8 cellular contexts compared by ENCODE assay signal in the genomic region with DNA sequence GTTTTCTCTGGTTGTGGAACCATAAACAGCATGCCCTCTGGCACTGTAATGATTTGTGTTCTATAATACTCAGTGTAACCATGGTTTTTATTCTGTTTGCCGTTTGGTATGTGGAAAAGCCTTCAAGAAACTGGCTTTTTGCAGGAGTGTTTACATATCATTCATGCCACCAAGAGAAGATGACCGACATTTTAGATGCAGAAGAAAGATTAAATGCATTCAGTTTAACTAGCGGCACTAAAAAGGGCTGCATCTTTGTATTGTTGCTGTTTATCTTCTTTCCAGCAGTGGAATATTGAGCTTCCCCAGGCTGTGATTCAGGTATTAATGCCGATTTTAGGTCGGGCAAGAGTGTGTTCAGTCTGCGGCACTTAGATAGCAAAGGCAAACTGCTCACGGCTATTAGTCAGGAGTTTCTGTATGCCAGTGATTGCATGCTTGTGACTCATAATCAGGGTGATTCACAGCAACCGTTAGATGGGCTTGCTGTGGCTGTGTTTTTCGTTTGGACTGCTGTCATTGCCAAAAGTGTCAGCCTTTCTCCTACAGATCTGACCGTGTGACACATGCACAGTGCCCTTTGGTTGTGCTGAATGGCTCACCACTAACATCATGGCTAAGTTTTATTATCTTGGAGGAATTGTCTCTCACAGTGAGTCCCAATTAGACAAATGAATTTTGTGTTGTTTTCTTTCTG.
DNase-seq lines count a peak whose midpoint lies in the region; ATAC-seq and TF ChIP-seq lines count a peak whose summit lies in the region.

No MANE protein-coding gene starts in this region.

- TF ChIP-seq CTCF in foreskin keratinocyte (conservative IDR thresholded peaks at IDR 0.05), result no peak
- TF ChIP-seq CTCF in retinal pigment epithelial cell (conservative IDR thresholded peaks at IDR 0.05; ENCODE audit: low read depth, low read length), result no peak
- no peak for TF ChIP-seq CTCF in neural progenitor cell (IDR thresholded peaks at IDR 0.05)

- no peaks in the 10 kb centered on the region for H3K27me3 Mint-ChIP-seq in activated T-cell treated with anti-CD3 and anti-CD28 coated beads, Interleukin-2, amount 50 U/mL, for 24 hours
- peaks cover 2% of the 10 kb centered on the region for H3K27me3 Mint-ChIP-seq in neural progenitor cell (ENCODE audit: insufficient read depth, low read depth)

- H3F3A ChIP-seq in neural progenitor cell (ENCODE audit: low read depth), result no peaks in the 10 kb centered on the region

- H3K79me2 ChIP-seq in neural progenitor cell (ENCODE audit: low read depth), result no peaks in the 10 kb centered on the region

- peaks cover 3% of the 10 kb centered on the region for H3K4me1 ChIP-seq in foreskin keratinocyte
- no peaks in the 10 kb centered on the region for H3K4me1 ChIP-seq in neural progenitor cell

- no peak overlapping the region for H2AFZ ChIP-seq in neural progenitor cell (replicated peaks)

- peak overlapping the region; percentile 5 for H3K4me3 ChIP-seq in retinal pigment epithelial cell (ENCODE audit: low read length)
- H3K4me3 ChIP-seq in neural progenitor cell, result no peak overlapping the region

- H3K4me1 Mint-ChIP-seq in activated T-cell treated with anti-CD3 and anti-CD28 coated beads, Interleukin-2, amount 50 U/mL, for 24 hours (ENCODE audit: low read depth), result peaks cover 24% of the 10 kb centered on the region
- peaks cover 7% of the 10 kb centered on the region for H3K4me1 Mint-ChIP-seq in neural progenitor cell

- no peaks in the 10 kb centered on the region for H3K9me3 Mint-ChIP-seq in activated T-cell treated with anti-CD3 and anti-CD28 coated beads, Interleukin-2, amount 50 U/mL, for 24 hours
- H3K9me3 Mint-ChIP-seq in neural progenitor cell, result no peaks in the 10 kb centered on the region

- H3K4me2 ChIP-seq in neural progenitor cell, result no peak overlapping the region

- H3K27ac ChIP-seq in foreskin keratinocyte (peak overlapping the region; percentile 52), neural progenitor cell (no peak overlapping the region)

- no peak overlapping the region for H3K4me3 Mint-ChIP-seq in activated T-cell treated with anti-CD3 and anti-CD28 coated beads, Interleukin-2, amount 50 U/mL, for 24 hours
- no peak overlapping the region for H3K4me3 Mint-ChIP-seq in neural progenitor cell

- DNase-seq in activated T-cell treated with anti-CD3 and anti-CD28 coated beads for 24 hours (ENCODE audit: low read depth) (peak; percentile 7), activated T-cell treated with anti-CD3 and anti-CD28 coated beads for 48 hours (ENCODE audit: low read depth) (peak; percentile 30), foreskin keratinocyte (peak; percentile 89 to 95), retinal pigment epithelial cell (ENCODE audit: low read depth) (peak; percentile 97), NCI-H510A (lab: John Stamatoyannopoulos, UW) (no peak), neural progenitor cell (ENCODE audit: low spot score) (no peak)
- no peak for DNase-seq in activated T-cell treated with anti-CD3 and anti-CD28 coated beads, Interleukin-2, amount 50 U/mL, for 24 hours

- no peak overlapping the region for H3K27ac Mint-ChIP-seq in activated T-cell treated with anti-CD3 and anti-CD28 coated beads, Interleukin-2, amount 50 U/mL, for 24 hours
- H3K27ac Mint-ChIP-seq in neural progenitor cell, result no peak overlapping the region

- ATAC-seq in foreskin keratinocyte, result peak; percentile 99
- no peak for ATAC-seq in GM19023 (IDR thresholded peaks at IDR 0.05; ENCODE audit: unreplicated experiment)

- no peaks in the 10 kb centered on the region for H4K20me1 ChIP-seq in neural progenitor cell (ENCODE audit: low read depth)

- no peaks in the 10 kb centered on the region for H3K27me3 ChIP-seq in foreskin keratinocyte
- no peaks in the 10 kb centered on the region for H3K27me3 ChIP-seq in neural progenitor cell

- no peaks in the 10 kb centered on the region for H3K9me3 ChIP-seq in neural progenitor cell (ENCODE audit: low read depth)

- H3K36me3 ChIP-seq in neural progenitor cell, result no peaks in the 10 kb centered on the region

- H3K9ac ChIP-seq in neural progenitor cell, result no peak overlapping the region

- no peaks in the 10 kb centered on the region for H3K36me3 Mint-ChIP-seq in activated T-cell treated with anti-CD3 and anti-CD28 coated beads, Interleukin-2, amount 50 U/mL, for 24 hours (ENCODE audit: low read depth)
- no peaks in the 10 kb centered on the region for H3K36me3 Mint-ChIP-seq in neural progenitor cell

Comparison
In these comparisons a context has a peak if more than half of its experiments do, and no peak if none do; other contexts are left out.
1. DNase-seq: peak in activated T-cell treated with anti-CD3 and anti-CD28 coated beads for 24 hours (single experiment), activated T-cell treated with anti-CD3 and anti-CD28 coated beads for 48 hours (single experiment), foreskin keratinocyte (2 of 2) and retinal pigment epithelial cell (single experiment); none in activated T-cell treated with anti-CD3 and anti-CD28 coated beads, Interleukin-2, amount 50 U/mL, for 24 hours (single experiment), NCI-H510A (single experiment) and neural progenitor cell (single experiment).